Comparison of ENCODE assay signal across 28 cellular contexts in genomic region chr4:141995051-141995450, GRCh38.
"Had no signal": no experiment of that assay in that cellular context is flagged by ENCODE, and none has a peak within 500 bp of the region (broad histone marks: within the 10 kb centered on the region; RNA-seq: fewer than 3 reads in every experiment).

No MANE protein-coding gene starts in this region.

- H3K79me2 ChIP-seq: parathyroid adenoma had no signal

- H3K27me3 ChIP-seq: neutrophil, ovary, right atrium auricular region, spleen, suprapubic skin, testis, tibial artery, transverse colon, upper lobe of right lung, uterus had no signal

- DNase-seq: naive thymus-derived CD4-positive, alpha-beta T cell; natural killer cell; nucleus accumbens; ovary; posterior cingulate gyrus; psoas muscle; retina; spleen; stimulated activated CD4-positive, alpha-beta T cell treated with anti-CD3 and anti-CD28 coated beads, Interleukin-12 subunit alpha, Interleukin-12 subunit beta, amount 100 ng/mL, for 4 hours; stimulated activated CD4-positive, alpha-beta T cell treated with anti-CD3 and anti-CD28 coated beads, Interleukin-1b, Interleukin-23, amount 100 ng/mL, for 48 hours; stimulated activated CD4-positive, alpha-beta T cell treated with anti-CD3 and anti-CD28 coated beads, Interleukin-4, amount 100 ng/mL, for 1 hour; stimulated activated CD4-positive, alpha-beta T cell treated with anti-CD3 and anti-CD28 coated beads, Interleukin-4, amount 100 ng/mL, for 4 hours; stimulated activated CD8-positive, alpha-beta memory T cell treated with anti-CD3 and anti-CD28 coated beads, Interleukin-4, amount 100 ng/mL, for 48 hours; stimulated activated naive CD4-positive, alpha-beta T cell; stimulated activated naive CD8-positive, alpha-beta T cell treated with anti-CD3 and anti-CD28 coated beads, Interleukin-15, amount 100 ng/mL, for 72 hours; stimulated activated naive CD8-positive, alpha-beta T cell treated with anti-CD3 and anti-CD28 coated beads, Interleukin-15, Interleukin-2, amounts not matched to agents 100 U/mL and 50 U/mL, for 24 hours; substantia nigra; testis; tibial artery; transverse colon; upper lobe of right lung; uterus had no signal

- H3K4me2 ChIP-seq: smooth muscle cell had no signal

- H3K4me3 ChIP-seq: ovary, psoas muscle, right atrium auricular region, skin epidermis, smooth muscle cell, spleen, suprapubic skin, testis, tibial artery, transverse colon, upper lobe of right lung, uterus had no signal

- H3K27ac ChIP-seq: neutrophil, ovary, parathyroid adenoma, psoas muscle, right atrium auricular region, skin epidermis, spleen, suprapubic skin, testis, tibial artery, transverse colon, upper lobe of right lung, uterus had no signal

- H2AFZ ChIP-seq: parathyroid adenoma had no signal

- H3K36me3 ChIP-seq: neutrophil, ovary, right atrium auricular region, spleen, suprapubic skin, tibial artery, transverse colon, upper lobe of right lung, uterus had no signal

- H3K4me1 ChIP-seq: parathyroid adenoma, psoas muscle, right atrium auricular region, spleen, suprapubic skin, testis, tibial artery, transverse colon, upper lobe of right lung, uterus had no signal

- H3K9me3 ChIP-seq: neutrophil, ovary, psoas muscle, testis, tibial artery, transverse colon, upper lobe of right lung, uterus had no signal

- H3K9ac ChIP-seq: parathyroid adenoma had no signal
